9 cellular contexts compared by ENCODE assay signal in genomic region chr6:116405147-116405546, GRCh38. TPM values are rescaled to one million over a fixed set of nuclear protein-coding genes. Genes with fewer than 3 reads are reported as not detected.
DNase-seq lines count a peak whose midpoint lies in the region; ATAC-seq and TF ChIP-seq lines count a peak whose summit lies in the region.
"Had no signal": no experiment of that assay in that cellular context is flagged by ENCODE, and none has a peak within 500 bp of the region (broad histone marks: within the 10 kb centered on the region; RNA-seq: fewer than 3 reads in every experiment).

No MANE protein-coding gene starts in this region.

- intact Hi-C loops in breast epithelium (cut with DNase I; ENCODE audit: low total_unique reads) (no loop called here), MCF 10A (cut with micrococcal nuclease) (no loop called here), dorsolateral prefrontal cortex (cut with DNase I) (no loop called here), Calu3 (cut with micrococcal nuclease; ENCODE audit: unreplicated experiment) (no loop called here)

- no peak for DNase-seq in breast epithelium (ENCODE audit: low spot score in 2 of 2)
- DNase-seq in MCF 10A (ENCODE audit: unreplicated experiment) = no peak
- DNase-seq in dorsolateral prefrontal cortex = no peak
- no peak for DNase-seq in stimulated activated CD4-positive, alpha-beta T cell treated with anti-CD3 and anti-CD28 coated beads, Interleukin-4, amount 100 ng/mL, for 4 hours
- DNase-seq in Calu3 = no peak
- no peak for DNase-seq in hepatic stellate cell (ENCODE audit: low spot score)
- DNase-seq: pancreas had no signal

- H3K9me3 ChIP-seq in breast epithelium = no peaks in the 10 kb centered on the region
- H3K9me3 ChIP-seq: pancreas had no signal

- H3K4me3 ChIP-seq in breast epithelium (peak overlapping the region in 2 of 3 donors; percentile 1 to 12), dorsolateral prefrontal cortex (peak overlapping the region in 26 of 59 donors; percentile 2 to 43 (median 14)), skin epidermis (no peak overlapping the region)
- H3K4me3 ChIP-seq: pancreas had no signal

- peaks cover 0 to 3% of the 10 kb centered on the region in 2 donors for H3K4me1 ChIP-seq in breast epithelium
- H3K4me1 ChIP-seq: pancreas had no signal

- H3K27me3 Mint-ChIP-seq in MCF 10A (ENCODE audit: insufficient read depth, unreplicated experiment) (no peaks in the 10 kb centered on the region), Calu3 (ENCODE audit: unreplicated experiment) (no peaks in the 10 kb centered on the region)

- peaks cover 21% of the 10 kb centered on the region for H3K4me1 Mint-ChIP-seq in MCF 10A (ENCODE audit: insufficient read depth, unreplicated experiment)
- H3K4me1 Mint-ChIP-seq in Calu3 (ENCODE audit: low read depth, unreplicated experiment) = peaks cover 6% of the 10 kb centered on the region

- peak overlapping the region; percentile 38 to 75 for H3K27ac ChIP-seq in breast epithelium
- H3K27ac ChIP-seq in dorsolateral prefrontal cortex = peak overlapping the region in 42 of 59 donors; percentile 1 to 73 (median 36)
- H3K27ac ChIP-seq in skin epidermis = peak overlapping the region in 11 of 21 experiments; percentile 8 to 67 (median 37)

- H3K36me3 Mint-ChIP-seq in MCF 10A (ENCODE audit: insufficient read depth, unreplicated experiment) (peaks cover 17% of the 10 kb centered on the region), Calu3 (ENCODE audit: insufficient read depth, unreplicated experiment) (no peaks in the 10 kb centered on the region)

- no TSS peak for BruUV-seq in MCF 10A (replicated peaks; lab: Mats Ljungman, UMichigan)
- no TSS peak for BruUV-seq in Calu3 (replicated peaks; lab: Mats Ljungman, UMichigan)

- H3K27ac Mint-ChIP-seq in MCF 10A (ENCODE audit: low read depth, unreplicated experiment) (no peak overlapping the region), Calu3 (ENCODE audit: unreplicated experiment) (no peak overlapping the region)

- H3K27me3 ChIP-seq in breast epithelium (no peaks in the 10 kb centered on the region), dorsolateral prefrontal cortex (no peaks in the 10 kb centered on the region)
- H3K27me3 ChIP-seq: pancreas had no signal

- H3K4me3 Mint-ChIP-seq in MCF 10A (ENCODE audit: unreplicated experiment) (no peak overlapping the region), Calu3 (ENCODE audit: low read depth, unreplicated experiment) (no peak overlapping the region)

- ATAC-seq in HG03196 (IDR thresholded peaks at IDR 0.05; ENCODE audit: unreplicated experiment) = peak; percentile 62

- H3K36me3 ChIP-seq in breast epithelium = no peaks in the 10 kb centered on the region
- H3K36me3 ChIP-seq: pancreas had no signal

- POLR2A ChIA-PET in MCF 10A (lab: Yijun Ruan, JAX) = interaction anchor here (1.0 to 2.0 kb wide), 3 partner anchors 14 to 125 kb away, joined by 3 to 4 read pairs (median 4); partner anchors contain the start of gene TSPYL1

- H3K9me3 Mint-ChIP-seq in MCF 10A (ENCODE audit: unreplicated experiment) = no peaks in the 10 kb centered on the region
- H3K9me3 Mint-ChIP-seq in Calu3 (ENCODE audit: low read depth, unreplicated experiment) = no peaks in the 10 kb centered on the region

- TF ChIP-seq POLR2A in breast epithelium (IDR thresholded peaks at IDR 0.05) = no peak

- TF ChIP-seq CTCF in breast epithelium (IDR thresholded peaks at IDR 0.05) = no peak
- TF ChIP-seq CTCF in MCF 10A (IDR thresholded peaks at IDR 0.05; ENCODE audit: unreplicated experiment) = no peak
- no peak for TF ChIP-seq CTCF in dorsolateral prefrontal cortex (IDR thresholded peaks at IDR 0.05 in 54 of 56, conservative IDR thresholded peaks at IDR 0.05 in 2 of 56; ENCODE audit: low read depth in 1 of 56, partially characterized antibody in 56 of 56)
- TF ChIP-seq CTCF in Calu3 (IDR thresholded peaks at IDR 0.05; ENCODE audit: unreplicated experiment) = no peak

- CTCF ChIA-PET in MCF 10A (lab: Yijun Ruan, JAX) (interaction anchor here (0.6 to 4.3 kb wide), 6 partner anchors 44 to 257 kb away, joined by 3 to 42 read pairs (median 3); no protein-coding TSS in a partner anchor), Calu3 (lab: Charles Lee) (no interaction called here)

RNA-seq across cellular contexts. Expression of gene DSE, which starts 34.4 kb away (rescaled TPM):
- 100 to 1,000 TPM in 1 of 3 donors, 10 to 100 TPM in 2; 40.6 to 133 (median 50.9) TPM for total RNA-seq in breast epithelium
- 66.0 and 86.5 TPM in 2 replicates for total RNA-seq in MCF 10A (2022)
- 10 to 100 TPM; 10.7 to 45.2 (median 20.5) TPM for total RNA-seq in dorsolateral prefrontal cortex
- 28.6 and 43.8 TPM in 2 replicates for total RNA-seq in Calu3 (2022)

RNA-seq across cellular contexts. Expression of gene CALHM6, which starts 56.0 kb away (rescaled TPM):
- total RNA-seq in breast epithelium = 1 to 10 TPM; 2.3 to 9.1 (median 8.3) TPM
- total RNA-seq in MCF 10A (2022) = not detected in 2 replicates
- total RNA-seq in dorsolateral prefrontal cortex = 1 to 10 TPM in 62 of 120 experiments, under 1 TPM in 21, not detected in 37; 0.44 to 7.3 (median 1.7) TPM
- total RNA-seq in Calu3 (2022) = 1.4 TPM in 1 of 2 replicates, not detected in the other

Comparison
In these comparisons a context has a peak if more than half of its experiments do, and no peak if none do; other contexts are left out.
1. H3K4me3 ChIP-seq: peak in breast epithelium (2 of 3); none in skin epidermis (0 of 7).
2. Peak in every context shown above with its lines, with median percentiles within 50 percentile points of each other: H3K27ac ChIP-seq.